In the genomic region with DNA sequence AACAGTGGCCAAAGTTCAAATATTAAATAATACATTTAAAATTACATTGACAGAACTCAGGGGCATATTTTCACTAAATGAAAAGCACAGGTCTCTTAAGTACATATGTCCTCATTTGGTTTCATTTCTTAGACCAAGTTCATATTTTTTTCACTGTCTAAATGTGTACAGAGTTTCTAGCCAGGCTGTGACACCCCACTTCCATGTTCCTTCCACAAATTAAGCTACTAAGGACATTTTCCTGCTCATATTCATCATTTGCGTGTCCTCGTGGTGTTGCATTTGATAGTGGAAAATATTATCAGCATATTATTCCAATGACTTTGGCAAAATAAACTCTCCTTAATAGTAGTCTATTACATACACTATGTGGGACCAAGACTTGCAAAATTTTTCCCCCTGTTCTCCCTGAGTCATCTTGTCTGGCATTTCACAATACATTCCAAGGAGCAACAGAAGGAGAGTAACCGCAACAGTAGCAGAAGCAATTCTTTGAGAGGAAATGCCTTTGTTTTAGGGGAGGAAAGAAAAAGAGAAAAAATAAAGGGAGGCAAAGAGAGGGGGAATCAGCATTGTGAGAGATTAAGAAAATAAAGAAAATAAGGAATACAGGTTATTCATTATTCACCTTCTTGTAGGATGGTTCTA, we compare ENCODE assay signal across 9 cellular contexts.
A peak's percentile ranks its signal among the peaks of the same experiment; 100 is the strongest.
DNase-seq lines count a peak whose midpoint lies in the region; ATAC-seq, FAIRE-seq and TF ChIP-seq lines count a peak whose summit lies in the region.
"Had no signal": no experiment of that assay in that cellular context is flagged by ENCODE, and none has a peak within 500 bp of the region (broad histone marks: within the 10 kb centered on the region; RNA-seq: fewer than 3 reads in every experiment).

No MANE protein-coding gene starts in this region.

- intact Hi-C loops in HepG2 (cut with micrococcal nuclease; ENCODE audit: unreplicated experiment) (no loop called here), right lobe of liver (cut with DNase I) (no loop called here)

- H3K4me1 ChIP-seq in HepG2 (ENCODE audit: insufficient read depth, low read length) (no peaks in the 10 kb centered on the region), right lobe of liver (no peaks in the 10 kb centered on the region)

- 1% methylated on average over 3 of the region's 3 CpGs for WGBS in HepG2 (ENCODE audit: low lambda C conversion rate)
- 41% methylated on average over 3 of the region's 3 CpGs for WGBS in right lobe of liver (ENCODE audit: insufficient coverage, low coverage, low lambda C conversion rate, missing lambda C conversion rate)

- H3K27me3 ChIP-seq in HepG2 (ENCODE audit: control insufficient read depth in 1 of 2, insufficient read depth in 2 of 2, low read length in 2 of 2): no peaks in the 10 kb centered on the region
- H3K27me3 ChIP-seq in right lobe of liver: no peaks in the 10 kb centered on the region

- in situ Hi-C loops in HepG2 (cut with HindIII; ENCODE audit: extremely low pct_ligation_motif_present, low pct_unique_long_range_greater_than_20kb): no loop called here

- no peak overlapping the region for H3K4me2 ChIP-seq in HepG2 (ENCODE audit: low read depth, low read length)

- no peak for TF ChIP-seq POLR2A in HepG2 (IDR thresholded peaks at IDR 0.05; ENCODE audit: insufficient read depth in 1 of 2, low read depth in 2 of 2, low read length in 2 of 2)
- no peak for TF ChIP-seq POLR2A in right lobe of liver (IDR thresholded peaks at IDR 0.05)

- H3K4me3 ChIP-seq in epithelial cell of proximal tubule (ENCODE audit: low read depth, low read length): no peak overlapping the region
- no peak overlapping the region for H3K4me3 ChIP-seq in HepG2 (replicated peaks in 1 of 3; ENCODE audit: insufficient read depth in 1 of 3, low read depth in 2 of 3, low read length in 3 of 3)
- H3K4me3 ChIP-seq in right lobe of liver: no peak overlapping the region

- ATAC-seq in HepG2: no peak
- no peak for ATAC-seq in right lobe of liver
- ATAC-seq: CD8-positive, alpha-beta T cell had no signal

- no peak for FAIRE-seq in HepG2 (lab: Jason Lieb, UNC)

- CTCF ChIA-PET in HepG2 (lab: Yijun Ruan, JAX; ENCODE audit: low intra/inter-chr PET ratio, low total read pairs): no interaction called here

- H3K9ac ChIP-seq in HepG2 (ENCODE audit: insufficient read depth, low read depth, low read length): no peak overlapping the region

- H3K36me3 ChIP-seq in HepG2 (replicated peaks in 1 of 2; ENCODE audit: control insufficient read depth in 1 of 2, insufficient read depth in 2 of 2, low read length in 2 of 2) (no peaks in the 10 kb centered on the region), right lobe of liver (no peaks in the 10 kb centered on the region)

- H3K9me3 ChIP-seq in HepG2 (ENCODE audit: low read length) (no peaks in the 10 kb centered on the region), right lobe of liver (no peaks in the 10 kb centered on the region)

- H4K20me1 ChIP-seq in HepG2 (ENCODE audit: insufficient read depth, low read length): no peaks in the 10 kb centered on the region

- no TSS peak for BruUV-seq in HepG2 (replicated peaks; lab: Mats Ljungman, UMichigan)

- TF ChIP-seq CTCF in AG09319 (IDR thresholded peaks at IDR 0.05; ENCODE audit: low read depth, low read length) (no peak), epithelial cell of proximal tubule (conservative IDR thresholded peaks at IDR 0.05; ENCODE audit: low read depth, low read length) (no peak), HepG2 (CRISPR knock-in tag; IDR thresholded peaks at IDR 0.05) (no peak), right lobe of liver (IDR thresholded peaks at IDR 0.05) (no peak)

- no peak for TF ChIP-seq EP300 in HepG2 (IDR thresholded peaks at IDR 0.05; ENCODE audit: low read depth in 2 of 2, low read length in 2 of 2)
- no peak for TF ChIP-seq EP300 in HepG2 (CRISPR knock-in tag; IDR thresholded peaks at IDR 0.05; ENCODE audit: borderline replicate concordance)

- no peak for TF ChIP-seq RAD21 in HepG2 (CRISPR knock-in tag; IDR thresholded peaks at IDR 0.05)

- POLR2A ChIA-PET in HepG2 (lab: Yijun Ruan, JAX): no interaction called here

- H3K79me2 ChIP-seq in HepG2 (ENCODE audit: insufficient read depth, low read length): no peaks in the 10 kb centered on the region

- DNase-seq in AG09319 (ENCODE audit: extremely low read depth, low read depth) (peak; percentile 81), NCI-H460 (ENCODE audit: extremely low read depth, low read depth) (peak; percentile 36), epithelial cell of proximal tubule (ENCODE audit: low read depth) (peak; percentile 31), myocyte (ENCODE audit: low read depth) (peak; percentile 76), HepG2 (ENCODE audit: low spot score) (no peak), activated gamma-delta T cell treated with Interleukin-2 at 50 U/mL for 16 hours (no peak), cerebellum (ENCODE audit: low spot score) (no peak), right lobe of liver (no peak)
- DNase-seq: CD8-positive, alpha-beta T cell had no signal

- H3K27ac ChIP-seq in HepG2 (ENCODE audit: extremely low read length, insufficient read depth, low read length): no peak overlapping the region
- no peak overlapping the region for H3K27ac ChIP-seq in right lobe of liver

- no peak overlapping the region for H2AFZ ChIP-seq in HepG2 (ENCODE audit: low read length)

TF ChIP-seq in HepG2, 621 proteins besides CTCF, POLR2A, EP300 and RAD21:
- TF ChIP-seq SIN3A (IDR thresholded peaks at IDR 0.05; ENCODE audit: borderline replicate concordance, low read depth, low read length) (no peak), ZNF605 (CRISPR knock-in tag; IDR thresholded peaks at IDR 0.05) (no peak), MATR3 (CRISPR knock-in tag; IDR thresholded peaks at IDR 0.05) (no peak), HOXA7 (CRISPR knock-in tag; IDR thresholded peaks at IDR 0.05) (no peak)
- TF ChIP-seq, protein P1, sequence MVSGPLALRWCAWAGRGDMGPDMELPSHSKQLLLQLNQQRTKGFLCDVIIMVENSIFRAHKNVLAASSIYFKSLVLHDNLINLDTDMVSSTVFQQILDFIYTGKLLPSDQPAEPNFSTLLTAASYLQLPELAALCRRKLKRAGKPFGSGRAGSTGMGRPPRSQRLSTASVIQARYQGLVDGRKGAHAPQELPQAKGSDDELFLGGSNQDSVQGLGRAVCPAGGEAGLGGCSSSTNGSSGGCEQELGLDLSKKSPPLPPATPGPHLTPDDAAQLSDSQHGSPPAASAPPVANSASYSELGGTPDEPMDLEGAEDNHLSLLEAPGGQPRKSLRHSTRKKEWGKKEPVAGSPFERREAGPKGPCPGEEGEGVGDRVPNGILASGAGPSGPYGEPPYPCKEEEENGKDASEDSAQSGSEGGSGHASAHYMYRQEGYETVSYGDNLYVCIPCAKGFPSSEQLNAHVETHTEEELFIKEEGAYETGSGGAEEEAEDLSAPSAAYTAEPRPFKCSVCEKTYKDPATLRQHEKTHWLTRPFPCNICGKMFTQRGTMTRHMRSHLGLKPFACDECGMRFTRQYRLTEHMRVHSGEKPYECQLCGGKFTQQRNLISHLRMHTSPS (CRISPR knock-in tag; IDR thresholded peaks at IDR 0.05; ENCODE audit: low read depth): no peak
- TF ChIP-seq, protein P2, sequence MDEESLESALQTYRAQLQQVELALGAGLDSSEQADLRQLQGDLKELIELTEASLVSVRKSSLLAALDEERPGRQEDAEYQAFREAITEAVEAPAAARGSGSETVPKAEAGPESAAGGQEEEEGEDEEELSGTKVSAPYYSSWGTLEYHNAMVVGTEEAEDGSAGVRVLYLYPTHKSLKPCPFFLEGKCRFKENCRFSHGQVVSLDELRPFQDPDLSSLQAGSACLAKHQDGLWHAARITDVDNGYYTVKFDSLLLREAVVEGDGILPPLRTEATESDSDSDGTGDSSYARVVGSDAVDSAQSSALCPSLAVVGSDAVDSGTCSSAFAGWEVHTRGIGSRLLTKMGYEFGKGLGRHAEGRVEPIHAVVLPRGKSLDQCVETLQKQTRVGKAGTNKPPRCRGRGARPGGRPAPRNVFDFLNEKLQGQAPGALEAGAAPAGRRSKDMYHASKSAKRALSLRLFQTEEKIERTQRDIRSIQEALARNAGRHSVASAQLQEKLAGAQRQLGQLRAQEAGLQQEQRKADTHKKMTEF (CRISPR knock-in tag; IDR thresholded peaks at IDR 0.05): no peak

Comparison
In these comparisons a context has a peak if more than half of its experiments do, and no peak if none do; other contexts are left out.
1. DNase-seq: peak in AG09319 (single experiment), NCI-H460 (single experiment), epithelial cell of proximal tubule (single experiment) and myocyte (single experiment); none in HepG2 (single experiment), activated gamma-delta T cell treated with Interleukin-2 at 50 U/mL for 16 hours (single experiment), cerebellum (single experiment) and right lobe of liver (0 of 3).